Comparison of ENCODE assay signal across 12 cellular contexts in the genomic region with DNA sequence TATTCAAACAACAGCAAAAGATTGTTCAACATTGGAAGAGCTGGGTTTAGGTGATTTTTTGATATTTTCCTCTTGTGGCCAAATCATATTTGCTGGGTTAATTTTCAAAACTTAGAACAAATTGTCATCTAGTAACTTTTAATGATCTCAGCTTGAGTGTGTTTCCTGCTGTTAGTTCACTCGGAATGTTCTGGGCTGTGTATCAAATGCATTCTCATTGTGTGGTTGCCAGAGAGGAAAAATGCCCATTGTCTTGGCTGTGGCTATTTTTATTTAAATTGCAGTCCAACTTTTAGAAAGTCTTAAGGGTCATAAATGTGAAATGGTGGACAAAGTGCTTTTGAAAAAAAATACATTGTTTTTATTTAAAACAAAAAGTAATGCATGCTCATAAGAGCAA.
DNase-seq lines count a peak whose midpoint lies in the region; ATAC-seq and TF ChIP-seq lines count a peak whose summit lies in the region.
"Had no signal": no experiment of that assay in that cellular context is flagged by ENCODE, and none has a peak within 500 bp of the region (broad histone marks: within the 10 kb centered on the region; RNA-seq: fewer than 3 reads in every experiment).

No MANE protein-coding gene starts in this region.

- H3K4me1 ChIP-seq in neuron (ENCODE audit: insufficient read depth, low read length): peaks cover 29% of the 10 kb centered on the region

- H3K9me3 ChIP-seq in MG63 (no peaks in the 10 kb centered on the region), neuron (ENCODE audit: low read length) (no peaks in the 10 kb centered on the region)
- H3K9me3 ChIP-seq: body of pancreas, pancreas had no signal

- TF ChIP-seq CTCF in foreskin fibroblast (IDR thresholded peaks at IDR 0.05; ENCODE audit: low read depth, low read length): no peak

- DNase-seq in AG08395 (ENCODE audit: low spot score): peak; percentile 60
- peak; percentile 58 for DNase-seq in MG63
- peak; percentile 69 to 82 for DNase-seq in foreskin fibroblast
- no peak for DNase-seq in head of caudate nucleus
- no peak for DNase-seq in NCI-H1694 (lab: John Stamatoyannopoulos, UW)
- DNase-seq in SIG-M5 (lab: John Stamatoyannopoulos, UW): no peak
- DNase-seq: activated T-cell treated with anti-CD3 and anti-CD28 coated beads, Interleukin-2, amount 50 U/mL, for 4 hours; body of pancreas; NCI-H446 treated with DMSO at 0.1 percent for 48 hours; pancreas had no signal

- no peak for ATAC-seq in HG03159 (IDR thresholded peaks at IDR 0.05; ENCODE audit: unreplicated experiment)
- ATAC-seq: activated T-cell treated with anti-CD3 and anti-CD28 coated beads, Interleukin-2, amount 50 U/mL, for 4 hours; body of pancreas had no signal

- peak overlapping the region; percentile 20 for H2AFZ ChIP-seq in neuron (ENCODE audit: low read depth, low read length)

- H3K36me3 ChIP-seq in MG63 (no peaks in the 10 kb centered on the region), neuron (ENCODE audit: insufficient read depth, low read length) (no peaks in the 10 kb centered on the region)
- H3K36me3 ChIP-seq: pancreas had no signal

- H3K27me3 ChIP-seq in MG63 (no peaks in the 10 kb centered on the region), neuron (ENCODE audit: insufficient read depth, low read length) (no peaks in the 10 kb centered on the region)
- H3K27me3 ChIP-seq: body of pancreas, pancreas had no signal

- H3K4me3 ChIP-seq in MG63: no peak overlapping the region
- H3K4me3 ChIP-seq in foreskin fibroblast (ENCODE audit: low read depth in 1 of 2, low read length in 2 of 2): no peak overlapping the region
- no peak overlapping the region for H3K4me3 ChIP-seq in neuron (ENCODE audit: low read length)
- H3K4me3 ChIP-seq: body of pancreas, pancreas had no signal

- intact Hi-C loops in head of caudate nucleus (cut with DNase I): no loop called here

Comparison
In these comparisons a context has a peak if more than half of its experiments do, and no peak if none do; other contexts are left out.
1. DNase-seq: peak in AG08395 (single experiment), MG63 (single experiment) and foreskin fibroblast (2 of 2); none in head of caudate nucleus (0 of 42), NCI-H1694 (single experiment) and SIG-M5 (single experiment).